In the genomic region with DNA sequence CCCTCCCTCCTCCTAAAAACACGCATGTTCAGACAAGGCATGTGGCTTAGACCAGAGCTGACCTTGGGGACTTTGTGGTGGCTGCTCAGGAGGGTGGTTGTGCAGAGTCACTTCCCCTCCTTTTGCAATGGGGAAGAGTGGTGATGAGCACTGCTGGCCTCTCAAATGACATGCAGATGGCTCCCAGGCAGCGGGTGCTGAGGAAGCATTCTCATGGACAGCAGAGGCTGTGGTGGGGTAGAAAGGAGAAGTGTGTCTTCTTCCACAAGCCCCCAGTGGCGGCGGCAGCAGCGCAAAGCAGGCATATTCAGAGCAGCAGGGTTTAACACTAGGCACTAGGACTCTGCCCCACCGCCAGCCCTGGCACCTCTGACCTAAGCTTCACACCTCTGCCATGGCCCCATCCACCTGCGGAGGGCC, we compare ENCODE assay signal across 9 cellular contexts.
DNase-seq lines count a peak whose midpoint lies in the region; ATAC-seq, FAIRE-seq and TF ChIP-seq lines count a peak whose summit lies in the region.
"Had no signal": no experiment of that assay in that cellular context is flagged by ENCODE, and none has a peak within 500 bp of the region (broad histone marks: within the 10 kb centered on the region; RNA-seq: fewer than 3 reads in every experiment).

No MANE protein-coding gene starts in this region.

- in situ Hi-C loops in HepG2 (cut with HindIII; ENCODE audit: extremely low pct_ligation_motif_present, low pct_unique_long_range_greater_than_20kb) = no loop called here

- no peak overlapping the region for H2AK5ac ChIP-seq in mesendoderm (ENCODE audit: low read length)

- intact Hi-C loops in HepG2 (cut with micrococcal nuclease; ENCODE audit: unreplicated experiment) = no loop called here
- intact Hi-C loops in Calu3 (cut with micrococcal nuclease; ENCODE audit: unreplicated experiment) = no loop called here

- TF ChIP-seq POLR2A in HepG2 (IDR thresholded peaks at IDR 0.05; ENCODE audit: insufficient read depth in 1 of 2, low read depth in 2 of 2, low read length in 2 of 2) = no peak

- H3K4me3 Mint-ChIP-seq in Calu3 (ENCODE audit: low read depth, unreplicated experiment) = no peak overlapping the region

- TF ChIP-seq CTCF in HepG2 (CRISPR knock-in tag; IDR thresholded peaks at IDR 0.05) (no peak), Calu3 (IDR thresholded peaks at IDR 0.05; ENCODE audit: unreplicated experiment) (no peak)

- no peak overlapping the region for H2BK15ac ChIP-seq in mesendoderm (replicated peaks; ENCODE audit: low read depth)

- H4K20me1 ChIP-seq in HepG2 (ENCODE audit: insufficient read depth, low read length) = no peaks in the 10 kb centered on the region

- no peak overlapping the region for H3K4ac ChIP-seq in mesendoderm (ENCODE audit: low read depth, low read length)

- H3K4me2 ChIP-seq in HepG2 (ENCODE audit: low read depth, low read length) (no peak overlapping the region), mesendoderm (ENCODE audit: low read length) (no peak overlapping the region)

- CTCF ChIA-PET in HepG2 (lab: Yijun Ruan, JAX; ENCODE audit: low intra/inter-chr PET ratio, low total read pairs) (no interaction called here), Calu3 (lab: Charles Lee) (no interaction called here)

- H3K9ac ChIP-seq in HepG2 (ENCODE audit: insufficient read depth, low read depth, low read length) (no peak overlapping the region), mesendoderm (ENCODE audit: low read length) (no peak overlapping the region)

- H3K9me3 Mint-ChIP-seq in Calu3 (ENCODE audit: low read depth, unreplicated experiment) = no peaks in the 10 kb centered on the region

- H3K23ac ChIP-seq in mesendoderm (ENCODE audit: low read length) = no peak overlapping the region

- no peak overlapping the region for H4K8ac ChIP-seq in mesendoderm (ENCODE audit: low read depth, low read length)

- DNase-seq in SW480 (ENCODE audit: low spot score) = peak; percentile 56
- DNase-seq in HepG2 (ENCODE audit: low spot score) = no peak
- no peak for DNase-seq in activated effector memory CD4-positive, alpha-beta T cell treated with anti-CD3 and anti-CD28 coated beads, Interleukin-2, amount 50 U/mL, for 16 hours
- DNase-seq in mesendoderm = no peak
- no peak for DNase-seq in D341Med (ENCODE audit: low spot score)
- no peak for DNase-seq in Calu3

- no peak overlapping the region for H2BK120ac ChIP-seq in mesendoderm (ENCODE audit: low read depth, low read length)

- peaks cover 82% of the 10 kb centered on the region for H3K4me1 ChIP-seq in HepG2 (ENCODE audit: insufficient read depth, low read length)
- H3K4me1 ChIP-seq in mesendoderm (ENCODE audit: control insufficient read depth, low read depth, low read length) = peaks cover 11% of the 10 kb centered on the region

- no peak overlapping the region for H2BK5ac ChIP-seq in mesendoderm (ENCODE audit: low read length)

- no peak for TF ChIP-seq RAD21 in HepG2 (CRISPR knock-in tag; IDR thresholded peaks at IDR 0.05)

- no peaks in the 10 kb centered on the region for H3K27me3 Mint-ChIP-seq in Calu3 (ENCODE audit: unreplicated experiment)

- H3K4me3 ChIP-seq in HepG2 (replicated peaks in 1 of 3; ENCODE audit: insufficient read depth in 1 of 3, low read depth in 2 of 3, low read length in 3 of 3) (no peak overlapping the region), mesendoderm (ENCODE audit: low read length) (no peak overlapping the region)

- H4K5ac ChIP-seq in mesendoderm (ENCODE audit: low read length) = no peak overlapping the region

- no peaks in the 10 kb centered on the region for H3K79me2 ChIP-seq in HepG2 (ENCODE audit: insufficient read depth, low read length)
- H3K79me2 ChIP-seq in mesendoderm (ENCODE audit: control insufficient read depth, insufficient read depth, low read length) = no peaks in the 10 kb centered on the region

- H3K18ac ChIP-seq in mesendoderm (ENCODE audit: low read length) = no peak overlapping the region

- no peak overlapping the region for H3K27ac Mint-ChIP-seq in Calu3 (ENCODE audit: unreplicated experiment)

- 98% methylated on average over 7 of the region's 7 CpGs for WGBS in HepG2 (ENCODE audit: low lambda C conversion rate)
- no CpG with 5 or more reads among the region's 7 CpGs for WGBS in mesendoderm (ENCODE audit: extremely low coverage, insufficient coverage, low lambda C conversion rate)

- FAIRE-seq in HepG2 (lab: Jason Lieb, UNC) = no peak
- FAIRE-seq: endometrium had no signal

- H3K27ac ChIP-seq in HepG2 (ENCODE audit: extremely low read length, insufficient read depth, low read length) = no peak overlapping the region
- H3K27ac ChIP-seq in mesendoderm (ENCODE audit: low read depth, low read length) = no peak overlapping the region

- ATAC-seq in GM18870 (IDR thresholded peaks at IDR 0.05; ENCODE audit: unreplicated experiment) = peak; percentile 32
- peak; percentile 42 for ATAC-seq in HG02943 (IDR thresholded peaks at IDR 0.05; ENCODE audit: low read depth, unreplicated experiment)
- no peak for ATAC-seq in HepG2

- peaks cover 76% of the 10 kb centered on the region for H3K36me3 Mint-ChIP-seq in Calu3 (ENCODE audit: insufficient read depth, unreplicated experiment)

- no peak overlapping the region for H2AFZ ChIP-seq in HepG2 (ENCODE audit: low read length)

- TF ChIP-seq EP300 in HepG2 (IDR thresholded peaks at IDR 0.05; ENCODE audit: low read depth in 2 of 2, low read length in 2 of 2) (no peak), HepG2 (CRISPR knock-in tag; IDR thresholded peaks at IDR 0.05; ENCODE audit: borderline replicate concordance) (no peak)

- H3K27me3 ChIP-seq in HepG2 (ENCODE audit: control insufficient read depth in 1 of 2, insufficient read depth in 2 of 2, low read length in 2 of 2) = no peaks in the 10 kb centered on the region
- H3K27me3 ChIP-seq in mesendoderm (ENCODE audit: insufficient read depth, low read length, poor library complexity) = no peaks in the 10 kb centered on the region

- BruUV-seq in HepG2 (replicated peaks; lab: Mats Ljungman, UMichigan) (no TSS peak), Calu3 (replicated peaks; lab: Mats Ljungman, UMichigan) (no TSS peak)

- POLR2A ChIA-PET in HepG2 (lab: Yijun Ruan, JAX) = no interaction called here

- H3K79me1 ChIP-seq in mesendoderm (ENCODE audit: low read length) = no peaks in the 10 kb centered on the region

- no peaks in the 10 kb centered on the region for H3K9me3 ChIP-seq in HepG2 (ENCODE audit: low read length)

- H3K4me1 Mint-ChIP-seq in Calu3 (ENCODE audit: low read depth, unreplicated experiment) = peaks cover 88% of the 10 kb centered on the region

- peaks cover 3 to 24% of the 10 kb centered on the region in 2 experiments; a peak in 4 of 5 replicates for H3K36me3 ChIP-seq in HepG2 (replicated peaks in 1 of 2; ENCODE audit: control insufficient read depth in 1 of 2, insufficient read depth in 2 of 2, low read length in 2 of 2)
- H3K36me3 ChIP-seq in mesendoderm (ENCODE audit: control insufficient read depth, insufficient read depth, low read length) = no peaks in the 10 kb centered on the region

- H3K56ac ChIP-seq in mesendoderm (ENCODE audit: low read length) = no peak overlapping the region

TF ChIP-seq in HepG2, 621 proteins besides CTCF, POLR2A, EP300 and RAD21:
- TF ChIP-seq, protein P1, sequence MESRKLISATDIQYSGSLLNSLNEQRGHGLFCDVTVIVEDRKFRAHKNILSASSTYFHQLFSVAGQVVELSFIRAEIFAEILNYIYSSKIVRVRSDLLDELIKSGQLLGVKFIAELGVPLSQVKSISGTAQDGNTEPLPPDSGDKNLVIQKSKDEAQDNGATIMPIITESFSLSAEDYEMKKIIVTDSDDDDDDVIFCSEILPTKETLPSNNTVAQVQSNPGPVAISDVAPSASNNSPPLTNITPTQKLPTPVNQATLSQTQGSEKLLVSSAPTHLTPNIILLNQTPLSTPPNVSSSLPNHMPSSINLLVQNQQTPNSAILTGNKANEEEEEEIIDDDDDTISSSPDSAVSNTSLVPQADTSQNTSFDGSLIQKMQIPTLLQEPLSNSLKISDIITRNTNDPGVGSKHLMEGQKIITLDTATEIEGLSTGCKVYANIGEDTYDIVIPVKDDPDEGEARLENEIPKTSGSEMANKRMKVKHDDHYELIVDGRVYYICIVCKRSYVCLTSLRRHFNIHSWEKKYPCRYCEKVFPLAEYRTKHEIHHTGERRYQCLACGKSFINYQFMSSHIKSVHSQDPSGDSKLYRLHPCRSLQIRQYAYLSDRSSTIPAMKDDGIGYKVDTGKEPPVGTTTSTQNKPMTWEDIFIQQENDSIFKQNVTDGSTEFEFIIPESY (CRISPR knock-in tag; IDR thresholded peaks at IDR 0.05) = peak; percentile 97
- TF ChIP-seq, protein P2, sequence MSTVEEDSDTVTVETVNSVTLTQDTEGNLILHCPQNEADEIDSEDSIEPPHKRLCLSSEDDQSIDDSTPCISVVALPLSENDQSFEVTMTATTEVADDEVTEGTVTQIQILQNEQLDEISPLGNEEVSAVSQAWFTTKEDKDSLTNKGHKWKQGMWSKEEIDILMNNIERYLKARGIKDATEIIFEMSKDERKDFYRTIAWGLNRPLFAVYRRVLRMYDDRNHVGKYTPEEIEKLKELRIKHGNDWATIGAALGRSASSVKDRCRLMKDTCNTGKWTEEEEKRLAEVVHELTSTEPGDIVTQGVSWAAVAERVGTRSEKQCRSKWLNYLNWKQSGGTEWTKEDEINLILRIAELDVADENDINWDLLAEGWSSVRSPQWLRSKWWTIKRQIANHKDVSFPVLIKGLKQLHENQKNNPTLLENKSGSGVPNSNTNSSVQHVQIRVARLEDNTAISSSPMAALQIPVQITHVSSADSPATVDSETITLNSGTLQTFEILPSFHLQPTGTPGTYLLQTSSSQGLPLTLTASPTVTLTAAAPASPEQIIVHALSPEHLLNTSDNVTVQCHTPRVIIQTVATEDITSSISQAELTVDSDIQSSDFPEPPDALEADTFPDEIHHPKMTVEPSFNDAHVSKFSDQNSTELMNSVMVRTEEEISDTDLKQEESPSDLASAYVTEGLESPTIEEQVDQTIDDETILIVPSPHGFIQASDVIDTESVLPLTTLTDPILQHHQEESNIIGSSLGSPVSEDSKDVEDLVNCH (CRISPR knock-in tag; IDR thresholded peaks at IDR 0.05) = no peak
